In genomic region chr6:85364354-85364753, GRCh38 we compare ENCODE assay signal across 10 cellular contexts.
DNase-seq lines count a peak whose midpoint lies in the region; ATAC-seq, FAIRE-seq and TF ChIP-seq lines count a peak whose summit lies in the region.
"Had no signal": no experiment of that assay in that cellular context is flagged by ENCODE, and none has a peak within 500 bp of the region (broad histone marks: within the 10 kb centered on the region; RNA-seq: fewer than 3 reads in every experiment).

No MANE protein-coding gene starts in this region.

- H3K23ac ChIP-seq in IMR-90 (ENCODE audit: low read depth, low read length), result peak overlapping the region; percentile 3; the same call in 1 of the 2 replicates

- intact Hi-C loops in IMR-90 (cut with micrococcal nuclease), result loop anchor here (5.0 kb wide), 1 partner anchor 228 kb away; the partner anchor contains the start of gene SNX14
- intact Hi-C loops in HepG2 (cut with micrococcal nuclease; ENCODE audit: unreplicated experiment), result no loop called here

- H3K14ac ChIP-seq in IMR-90 (replicated peaks; ENCODE audit: low read depth, low read length), result peak overlapping the region; percentile 11

- peaks cover under 1 to 9% of the 10 kb centered on the region in 2 experiments; a peak in 2 of 4 replicates for H3K79me1 ChIP-seq in IMR-90 (ENCODE audit: low read depth in 1 of 2, low read length in 2 of 2)

- H3K18ac ChIP-seq in IMR-90 (ENCODE audit: low read depth, low read length), result peak overlapping the region; percentile 74

- in situ Hi-C loops in IMR-90 (cut with MboI; ENCODE audit: low sequenced_read_pairs) (loop anchor here (5.0 kb wide), 1 partner anchor 43 kb away; no protein-coding TSS in a partner anchor), HepG2 (cut with HindIII; ENCODE audit: extremely low pct_ligation_motif_present, low pct_unique_long_range_greater_than_20kb) (no loop called here)

- no CpG with 5 or more reads among the region's 2 CpGs for WGBS in IMR-90 (ENCODE audit: extremely low coverage in 2 of 2, insufficient read length in 1 of 2), 2 experiments
- 29% methylated on average over 2 of the region's 2 CpGs for WGBS in HepG2 (ENCODE audit: low lambda C conversion rate)

- TF ChIP-seq RAD21 in IMR-90 (IDR thresholded peaks at IDR 0.05; ENCODE audit: low read length) (no peak), HepG2 (CRISPR knock-in tag; IDR thresholded peaks at IDR 0.05) (no peak)

- POLR2A ChIA-PET in IMR-90 (lab: Charles Lee; ENCODE audit: unreplicated experiment) (no interaction called here), HepG2 (lab: Yijun Ruan, JAX) (no interaction called here), T-cell (lab: Charles Lee) (no interaction called here)

- peak overlapping the region; percentile 69 for H2AK9ac ChIP-seq in IMR-90 (replicated peaks; ENCODE audit: low read depth, low read length, poor library complexity)

- H4K5ac ChIP-seq in IMR-90 (ENCODE audit: low read depth, low read length), result peak overlapping the region; percentile 25; the same call in 1 of the 2 replicates

- H2BK5ac ChIP-seq in IMR-90 (ENCODE audit: low read depth, low read length, poor library complexity, severe bottlenecking), result peak overlapping the region; percentile 72

- no peak overlapping the region for H3K4me3 Mint-ChIP-seq in T-cell

- H3K9ac ChIP-seq in IMR-90 (ENCODE audit: low read depth, low read length) (no peak overlapping the region), HepG2 (ENCODE audit: insufficient read depth, low read depth, low read length) (no peak overlapping the region)
- H3K9ac ChIP-seq: BLaER1 treated with 17β-estradiol and CSF1 and Interleukin-3, amounts not matched to agents 10 nM and 100 nM had no signal

- no peak overlapping the region for H3K27ac ChIP-seq in IMR-90 (ENCODE audit: insufficient read depth, low read length)
- H3K27ac ChIP-seq in HepG2 (ENCODE audit: extremely low read length, insufficient read depth, low read length), result no peak overlapping the region
- H3K27ac ChIP-seq: BLaER1 treated with 17β-estradiol and CSF1 and Interleukin-3, amounts not matched to agents 10 nM and 100 nM had no signal

- peak overlapping the region; percentile 42 for H3K4ac ChIP-seq in IMR-90 (ENCODE audit: low read depth, low read length)

- peak overlapping the region; percentile 66 for H2BK120ac ChIP-seq in IMR-90 (ENCODE audit: low read depth, low read length)

- H3K4me1 Mint-ChIP-seq in T-cell, result peaks cover 0 to 2% (median 0%) of the 10 kb centered on the region in 3 donors

- peaks cover 0 to 4% of the 10 kb centered on the region in 2 donors for H3K27me3 Mint-ChIP-seq in T-cell

- H2AFZ ChIP-seq in IMR-90 (replicated peaks; ENCODE audit: low read length, poor library complexity), result peak overlapping the region; percentile 59
- H2AFZ ChIP-seq in HepG2 (ENCODE audit: low read length), result no peak overlapping the region

- peak overlapping the region; percentile 38; the same call in 1 of the 2 replicates for H2AK5ac ChIP-seq in IMR-90 (ENCODE audit: low read depth, low read length)

- peak overlapping the region; percentile 71; the same call in 1 of the 2 replicates for H2BK20ac ChIP-seq in IMR-90 (ENCODE audit: low read depth, low read length)

- peak overlapping the region; percentile 74; the same call in 2 of the 3 replicates for H2BK15ac ChIP-seq in IMR-90 (ENCODE audit: low read depth, low read length)

- H3K9me3 ChIP-seq in IMR-90 (ENCODE audit: control insufficient read depth, insufficient read depth, low read length) (no peaks in the 10 kb centered on the region), HepG2 (ENCODE audit: low read length) (no peaks in the 10 kb centered on the region)
- H3K9me3 ChIP-seq: BLaER1 treated with 17β-estradiol and CSF1 and Interleukin-3, amounts not matched to agents 10 nM and 100 nM had no signal

- no peak overlapping the region for H3K27ac Mint-ChIP-seq in T-cell

- peak overlapping the region; percentile 27 for H4K91ac ChIP-seq in IMR-90 (ENCODE audit: insufficient read depth, low read depth, low read length)

- dilution Hi-C loops in IMR-90 (cut with HindIII; ENCODE audit: low sequenced_read_pairs, unreplicated experiment), result no loop called here

- H3K79me2 ChIP-seq in HepG2 (ENCODE audit: insufficient read depth, low read length), result no peaks in the 10 kb centered on the region

- TF ChIP-seq CTCF in IMR-90 (conservative IDR thresholded peaks at IDR 0.05; ENCODE audit: low read depth, low read length) (no peak), bronchial epithelial cell (IDR thresholded peaks at IDR 0.05; ENCODE audit: insufficient read depth, low read length, severe bottlenecking) (no peak), HepG2 (CRISPR knock-in tag; IDR thresholded peaks at IDR 0.05) (no peak)

- H3K9me1 ChIP-seq in IMR-90 (ENCODE audit: insufficient read depth, low read length), result peaks cover 15% of the 10 kb centered on the region

- H3K56ac ChIP-seq in IMR-90 (ENCODE audit: extremely low read depth, insufficient read depth, low read length), result no peak overlapping the region

- BruUV-seq in IMR-90 (replicated peaks; lab: Mats Ljungman, UMichigan) (no TSS peak), HepG2 (replicated peaks; lab: Mats Ljungman, UMichigan) (no TSS peak)

- H3K4me1 ChIP-seq in IMR-90 (ENCODE audit: control insufficient read depth, insufficient read depth, low read length) (peaks cover 16% of the 10 kb centered on the region), HepG2 (ENCODE audit: insufficient read depth, low read length) (peaks cover 20% of the 10 kb centered on the region)
- H3K4me1 ChIP-seq: BLaER1 treated with 17β-estradiol and CSF1 and Interleukin-3, amounts not matched to agents 10 nM and 100 nM had no signal

- H4K20me1 ChIP-seq in IMR-90 (ENCODE audit: insufficient read depth, low read length) (no peaks in the 10 kb centered on the region; the same call in 1 of the 2 replicates), HepG2 (ENCODE audit: insufficient read depth, low read length) (no peaks in the 10 kb centered on the region)
- H4K20me1 ChIP-seq: BLaER1 treated with 17β-estradiol and CSF1 and Interleukin-3, amounts not matched to agents 10 nM and 100 nM had no signal

- H3K27me3 ChIP-seq in IMR-90 (ENCODE audit: control insufficient read depth, insufficient read depth, low read length) (no peaks in the 10 kb centered on the region), bronchial epithelial cell (ENCODE audit: control insufficient read depth, insufficient read depth, low read length) (no peaks in the 10 kb centered on the region), HepG2 (ENCODE audit: control insufficient read depth in 1 of 2, insufficient read depth in 2 of 2, low read length in 2 of 2) (no peaks in the 10 kb centered on the region)
- H3K27me3 ChIP-seq: BLaER1 treated with 17β-estradiol and CSF1 and Interleukin-3, amounts not matched to agents 10 nM and 100 nM had no signal

- TF ChIP-seq POLR2A in IMR-90 (IDR thresholded peaks at IDR 0.05; ENCODE audit: low read depth, low read length) (no peak), HepG2 (IDR thresholded peaks at IDR 0.05; ENCODE audit: insufficient read depth in 1 of 2, low read depth in 2 of 2, low read length in 2 of 2) (no peak)

- ATAC-seq in IMR-90 (ENCODE audit: low read depth) (peak; percentile 30; the same call in 1 of the 2 replicates), HepG2 (no peak), T-cell (replicated peaks in 1 of 4) (no peak)

- CTCF ChIA-PET in IMR-90 (lab: Yijun Ruan, JAX), result no interaction called here
- CTCF ChIA-PET in HepG2 (lab: Yijun Ruan, JAX; ENCODE audit: low intra/inter-chr PET ratio, low total read pairs), result no interaction called here
- CTCF ChIA-PET in T-cell (lab: Charles Lee), result no interaction called here

- no peaks in the 10 kb centered on the region for H3K9me3 Mint-ChIP-seq in T-cell

- no peak overlapping the region for H3K4me3 ChIP-seq in IMR-90 (ENCODE audit: insufficient read depth, low read depth, low read length)
- H3K4me3 ChIP-seq in bronchial epithelial cell (ENCODE audit: low read depth, low read length), result no peak overlapping the region
- H3K4me3 ChIP-seq in HepG2 (replicated peaks in 1 of 3; ENCODE audit: insufficient read depth in 1 of 3, low read depth in 2 of 3, low read length in 3 of 3), result no peak overlapping the region
- H3K4me3 ChIP-seq: BLaER1 treated with 17β-estradiol and CSF1 and Interleukin-3, amounts not matched to agents 10 nM and 100 nM had no signal

- H3K4me2 ChIP-seq in IMR-90 (ENCODE audit: low read depth, low read length) (no peak overlapping the region; the same call in 1 of the 2 replicates), HepG2 (ENCODE audit: low read depth, low read length) (no peak overlapping the region)
- H3K4me2 ChIP-seq: BLaER1 treated with 17β-estradiol and CSF1 and Interleukin-3, amounts not matched to agents 10 nM and 100 nM had no signal

- no peaks in the 10 kb centered on the region for H3K36me3 Mint-ChIP-seq in T-cell

- DNase-seq in stimulated activated CD4-positive, alpha-beta T cell treated with anti-CD3 and anti-CD28 coated beads, Interleukin-15, amount 100 ng/mL, for 24 hours, result peak; percentile 8
- DNase-seq in stimulated activated CD4-positive, alpha-beta T cell treated with anti-CD3 and anti-CD28 coated beads, Interleukin-4, amount 100 ng/mL, for 4 hours, result no peak
- DNase-seq in IMR-90 (peak; percentile 85), bronchial epithelial cell (ENCODE audit: low read depth) (peak; percentile 95), urothelium cell line (ENCODE audit: low spot score) (peak; percentile 20), HepG2 (ENCODE audit: low spot score) (no peak), T-cell (no peak), OCI-M2 (lab: John Stamatoyannopoulos, UW; ENCODE audit: unreplicated experiment) (no peak)
- DNase-seq: SHP77 treated with DMSO at 0.1 percent for 48 hours had no signal

- TF ChIP-seq EP300 in HepG2 (IDR thresholded peaks at IDR 0.05; ENCODE audit: low read depth in 2 of 2, low read length in 2 of 2) (no peak), HepG2 (CRISPR knock-in tag; IDR thresholded peaks at IDR 0.05; ENCODE audit: borderline replicate concordance) (no peak)

- H4K8ac ChIP-seq in IMR-90 (ENCODE audit: low read depth in 2 of 2, low read length in 2 of 2), result peak overlapping the region in 1 of 2 experiments; percentile 53; a peak in 3 of 4 replicates

- FAIRE-seq in bronchial epithelial cell (lab: Jason Lieb, UNC) (no peak), urothelium cell line (lab: Jason Lieb, UNC) (no peak), HepG2 (lab: Jason Lieb, UNC) (no peak)

- H3K36me3 ChIP-seq in IMR-90 (ENCODE audit: control insufficient read depth, insufficient read depth, low read length) (no peaks in the 10 kb centered on the region), bronchial epithelial cell (ENCODE audit: control insufficient read depth, insufficient read depth, low read length) (no peaks in the 10 kb centered on the region), HepG2 (replicated peaks in 1 of 2; ENCODE audit: control insufficient read depth in 1 of 2, insufficient read depth in 2 of 2, low read length in 2 of 2) (no peaks in the 10 kb centered on the region)
- H3K36me3 ChIP-seq: BLaER1 treated with 17β-estradiol and CSF1 and Interleukin-3, amounts not matched to agents 10 nM and 100 nM had no signal

TF ChIP-seq in IMR-90, 13 proteins besides CTCF, POLR2A, EP300 and RAD21 (continues in another document):
- TF ChIP-seq CEBPB (IDR thresholded peaks at IDR 0.05; ENCODE audit: low read depth, low read length), result no peak
- no peak for TF ChIP-seq BHLHE40 (IDR thresholded peaks at IDR 0.05; ENCODE audit: low read depth, low read length)

Comparison
In these comparisons a context has a peak if more than half of its experiments do, and no peak if none do; other contexts are left out.
1. DNase-seq: peak in stimulated activated CD4-positive, alpha-beta T cell treated with anti-CD3 and anti-CD28 coated beads, Interleukin-15, amount 100 ng/mL, for 24 hours (single experiment), IMR-90 (single experiment), bronchial epithelial cell (single experiment) and urothelium cell line (single experiment); none in stimulated activated CD4-positive, alpha-beta T cell treated with anti-CD3 and anti-CD28 coated beads, Interleukin-4, amount 100 ng/mL, for 4 hours (0 of 2), HepG2 (single experiment), T-cell (0 of 34) and OCI-M2 (single experiment).